8 cellular contexts compared by ENCODE assay signal in genomic region chr6:82144007-82144851, GRCh38.
DNase-seq lines count a peak whose midpoint lies in the region; ATAC-seq and TF ChIP-seq lines count a peak whose summit lies in the region.

No MANE protein-coding gene starts in this region.

- TF ChIP-seq CTCF in AG04449 (IDR thresholded peaks at IDR 0.05; ENCODE audit: insufficient read depth, low read length, missing control alignments) (no peak), heart left ventricle (IDR thresholded peaks at IDR 0.05) (no peak)
- TF ChIP-seq CTCF in CD8-positive, alpha-beta T cell (IDR thresholded peaks at IDR 0.05): no peak

- H3K36me3 Mint-ChIP-seq in CD8-positive, alpha-beta T cell: no peaks in the 10 kb centered on the region

- H3K4me1 Mint-ChIP-seq in CD8-positive, alpha-beta T cell (ENCODE audit: low read depth): no peaks in the 10 kb centered on the region

- H3K4me3 ChIP-seq in AG04449 (ENCODE audit: low read depth, low read length) (peak overlapping the region; percentile 34), heart left ventricle (peak overlapping the region in 1 of 12 donors; percentile 5)
- no peak overlapping the region for H3K4me3 ChIP-seq in CD8-positive, alpha-beta T cell (ENCODE audit: low read depth, low read length)

- no peaks in the 10 kb centered on the region for H3K27me3 Mint-ChIP-seq in CD8-positive, alpha-beta T cell (ENCODE audit: low read depth)

- ATAC-seq in GM19324 (IDR thresholded peaks at IDR 0.05; ENCODE audit: low FRiP score, unreplicated experiment): peak; percentile 96
- ATAC-seq in HG03103 (IDR thresholded peaks at IDR 0.05; ENCODE audit: low read depth, unreplicated experiment): peak; percentile 69
- peak; percentile 80 to 96 (median 88) for ATAC-seq in heart left ventricle
- ATAC-seq in CD8-positive, alpha-beta T cell: no peak

- H3K4me1 ChIP-seq in heart left ventricle: peaks cover 0 to 33% (median 14%) of the 10 kb centered on the region in 12 donors
- no peaks in the 10 kb centered on the region for H3K4me1 ChIP-seq in CD8-positive, alpha-beta T cell (ENCODE audit: insufficient read depth, low read length)

- H3K4me3 Mint-ChIP-seq in CD8-positive, alpha-beta T cell: no peak overlapping the region

- no peaks in the 10 kb centered on the region for H3K36me3 ChIP-seq in heart left ventricle
- H3K36me3 ChIP-seq in CD8-positive, alpha-beta T cell (ENCODE audit: insufficient read depth, low read length): no peaks in the 10 kb centered on the region

- peak; percentile 94 for DNase-seq in AG04449 (ENCODE audit: low read depth, low spot score)
- peak; percentile 71 for DNase-seq in SK-N-DZ (ENCODE audit: low spot score)
- DNase-seq in heart left ventricle: peak in 4 of 5 donors; percentile 38 to 69 (median 46)
- DNase-seq in stromal cell of bone marrow (ENCODE audit: low read depth): peak; percentile 99
- DNase-seq in head of caudate nucleus: no peak
- no peak for DNase-seq in CD8-positive, alpha-beta T cell

- 23 to 44% (median 29%) methylated on average over 8 of the region's 8 CpGs for WGBS in heart left ventricle, 4 donors

- H3K27ac Mint-ChIP-seq in CD8-positive, alpha-beta T cell: no peak overlapping the region

- CTCF ChIA-PET in AG04449 (lab: Yijun Ruan, JAX): interaction anchor here (0.6 to 2.5 kb wide), 7 partner anchors 8 to 390 kb away, joined by 3 to 9 read pairs (median 4); no protein-coding TSS in a partner anchor
- CTCF ChIA-PET in CD8-positive, alpha-beta T cell (lab: Charles Lee): no interaction called here

- H3K27ac ChIP-seq in heart left ventricle: peak overlapping the region; percentile 60 to 92 (median 77)
- no peak overlapping the region for H3K27ac ChIP-seq in CD8-positive, alpha-beta T cell (ENCODE audit: low read depth, low read length)

- H3K9me3 ChIP-seq in heart left ventricle: peaks cover 0 to 14% (median 0%) of the 10 kb centered on the region in 12 donors
- H3K9me3 ChIP-seq in CD8-positive, alpha-beta T cell (ENCODE audit: low read length): no peaks in the 10 kb centered on the region

- intact Hi-C loops in heart left ventricle (cut with DNase I): loop anchor here in 2 of 10 donors (1.0 to 10.0 kb wide), 3 partner anchors 22 to 389 kb away; partner anchors contain the start of gene TENT5A (in 1 of the 2)
- intact Hi-C loops in head of caudate nucleus (cut with DNase I): no loop called here
- intact Hi-C loops in CD8-positive, alpha-beta T cell (cut with DNase I, micrococcal nuclease): no loop called here

- H3K27me3 ChIP-seq in heart left ventricle: no peaks in the 10 kb centered on the region
- H3K27me3 ChIP-seq in CD8-positive, alpha-beta T cell (ENCODE audit: insufficient read depth, low read length): no peaks in the 10 kb centered on the region

- H3K9me3 Mint-ChIP-seq in CD8-positive, alpha-beta T cell: no peaks in the 10 kb centered on the region

- TF ChIP-seq POLR2A in heart left ventricle (IDR thresholded peaks at IDR 0.05): no peak

- POLR2A ChIA-PET in AG04449 (lab: Yijun Ruan, JAX): interaction anchor here (0.9 to 1.1 kb wide), 3 partner anchors 147 to 392 kb away, joined by 3 to 5 read pairs (median 3); partner anchors contain the start of gene TENT5A
- POLR2A ChIA-PET in CD8-positive, alpha-beta T cell (lab: Charles Lee): no interaction called here

Comparison
In these comparisons a context has a peak if more than half of its experiments do, and no peak if none do; other contexts are left out.
1. DNase-seq: peak in AG04449 (single experiment), SK-N-DZ (single experiment), heart left ventricle (4 of 5) and stromal cell of bone marrow (single experiment); none in head of caudate nucleus (0 of 42) and CD8-positive, alpha-beta T cell (0 of 7).